In genomic region chr18:49865401-49865800, GRCh38 we compare ENCODE assay signal across 15 cellular contexts. TPM values are rescaled to one million over a fixed set of nuclear protein-coding genes. Genes with fewer than 3 reads are reported as not detected.
A peak's percentile ranks its signal among the peaks of the same experiment; 100 is the strongest.
DNase-seq lines count a peak whose midpoint lies in the region; ATAC-seq and TF ChIP-seq lines count a peak whose summit lies in the region.
"Had no signal": no experiment of that assay in that cellular context is flagged by ENCODE, and none has a peak within 500 bp of the region (broad histone marks: within the 10 kb centered on the region; RNA-seq: fewer than 3 reads in every experiment).

No MANE protein-coding gene starts in this region.

- H3K36me3 Mint-ChIP-seq in activated CD4-positive, alpha-beta memory T cell treated with anti-CD3 and anti-CD28 coated beads for 36 hours = no peaks in the 10 kb centered on the region

- DNase-seq in DMS 273 (lab: John Stamatoyannopoulos, UW; ENCODE audit: unreplicated experiment) (peak; percentile 78), NCI-H2171 treated with DMSO at 0.1 percent for 48 hours (lab: John Stamatoyannopoulos, UW) (peak; percentile 89), foreskin keratinocyte (no peak)
- no peak for DNase-seq in activated CD4-positive, alpha-beta memory T cell treated with anti-CD3 and anti-CD28 coated beads for 36 hours
- DNase-seq: activated CD4-positive, CD25-positive, alpha-beta regulatory T cell treated with anti-CD3 and anti-CD28 coated beads, Interleukin-2, amount 50 U/mL, for 72 hours; activated T-cell treated with anti-CD3 and anti-CD28 coated beads, Interleukin-2, amount 50 U/mL, for 24 hours; amniotic stem cell; H7; NCI-H1436 treated with DMSO at 0.1 percent for 48 hours had no signal

- H3K27ac Mint-ChIP-seq in activated CD4-positive, alpha-beta memory T cell treated with anti-CD3 and anti-CD28 coated beads for 36 hours = no peak overlapping the region
- H3K27ac Mint-ChIP-seq: activated T-cell treated with anti-CD3 and anti-CD28 coated beads, Interleukin-2, amount 50 U/mL, for 24 hours had no signal

- H3K4me3 Mint-ChIP-seq in activated CD4-positive, alpha-beta memory T cell treated with anti-CD3 and anti-CD28 coated beads for 36 hours = no peak overlapping the region
- H3K4me3 Mint-ChIP-seq: activated T-cell treated with anti-CD3 and anti-CD28 coated beads, Interleukin-2, amount 50 U/mL, for 24 hours had no signal

- no peaks in the 10 kb centered on the region for H3K9me3 Mint-ChIP-seq in activated CD4-positive, alpha-beta memory T cell treated with anti-CD3 and anti-CD28 coated beads for 36 hours
- H3K9me3 Mint-ChIP-seq: activated T-cell treated with anti-CD3 and anti-CD28 coated beads, Interleukin-2, amount 50 U/mL, for 24 hours had no signal

- POLR2A ChIA-PET in activated CD4-positive, alpha-beta memory T cell treated with anti-CD3 and anti-CD28 coated beads for 36 hours (lab: Charles Lee) = no interaction called here

- CTCF ChIA-PET in activated CD4-positive, alpha-beta memory T cell treated with anti-CD3 and anti-CD28 coated beads for 36 hours (lab: Charles Lee) = no interaction called here

- TF ChIP-seq CTCF in foreskin keratinocyte (conservative IDR thresholded peaks at IDR 0.05) = no peak

- ATAC-seq in GM18511 (IDR thresholded peaks at IDR 0.05; ENCODE audit: unreplicated experiment) = peak; percentile 84
- ATAC-seq in foreskin keratinocyte = peak; percentile 75
- no peak for ATAC-seq in GM19452 (IDR thresholded peaks at IDR 0.05; ENCODE audit: unreplicated experiment)
- no peak for ATAC-seq in GM21447 (IDR thresholded peaks at IDR 0.05; ENCODE audit: unreplicated experiment)
- no peak for ATAC-seq in HG03108 (IDR thresholded peaks at IDR 0.05; ENCODE audit: unreplicated experiment)

- H3K27me3 ChIP-seq in foreskin keratinocyte = no peaks in the 10 kb centered on the region
- H3K27me3 ChIP-seq: BLaER1 treated with 17β-estradiol and CSF1 and Interleukin-3, amounts not matched to agents 10 nM and 100 nM had no signal

- no peaks in the 10 kb centered on the region for H3K4me1 Mint-ChIP-seq in activated CD4-positive, alpha-beta memory T cell treated with anti-CD3 and anti-CD28 coated beads for 36 hours (ENCODE audit: low read depth)

- H3K27ac ChIP-seq in foreskin keratinocyte = no peak overlapping the region
- H3K27ac ChIP-seq: BLaER1 treated with 17β-estradiol and CSF1 and Interleukin-3, amounts not matched to agents 10 nM and 100 nM; coronary artery had no signal

- H3K4me1 ChIP-seq in foreskin keratinocyte = no peaks in the 10 kb centered on the region
- H3K4me1 ChIP-seq: BLaER1 treated with 17β-estradiol and CSF1 and Interleukin-3, amounts not matched to agents 10 nM and 100 nM had no signal

- peaks cover 5% of the 10 kb centered on the region for H3K27me3 Mint-ChIP-seq in activated CD4-positive, alpha-beta memory T cell treated with anti-CD3 and anti-CD28 coated beads for 36 hours

- intact Hi-C loops in activated CD4-positive, alpha-beta memory T cell treated with anti-CD3 and anti-CD28 coated beads for 36 hours (cut with micrococcal nuclease) = no loop called here

RNA-seq across cellular contexts. Expression of gene ACAA2, which starts 52.1 kb away (rescaled TPM):
- 12.0 and 15.4 TPM in 2 replicates for total RNA-seq in foreskin keratinocyte
- 9.5 and 15.3 TPM in 2 replicates for polyA plus RNA-seq in foreskin keratinocyte
- total RNA-seq in activated CD4-positive, alpha-beta memory T cell treated with anti-CD3 and anti-CD28 coated beads for 36 hours = 10 to 100 TPM; 77.9 to 78.4 TPM

Comparison
In these comparisons a context has a peak if more than half of its experiments do, and no peak if none do; other contexts are left out.
1. DNase-seq: peak in DMS 273 (single experiment) and NCI-H2171 treated with DMSO at 0.1 percent for 48 hours (single experiment); none in foreskin keratinocyte (0 of 2) and activated CD4-positive, alpha-beta memory T cell treated with anti-CD3 and anti-CD28 coated beads for 36 hours (single experiment).
2. ATAC-seq: peak in GM18511 (single experiment) and foreskin keratinocyte (single experiment); none in GM19452 (single experiment), GM21447 (single experiment) and HG03108 (single experiment).